In genomic region chr5:53929596-53929995, GRCh38 we compare ENCODE assay signal across 35 cellular contexts.
"Had no signal": no experiment of that assay in that cellular context is flagged by ENCODE, and none has a peak within 500 bp of the region (broad histone marks: within the 10 kb centered on the region; RNA-seq: fewer than 3 reads in every experiment).

No MANE protein-coding gene starts in this region.

- H3K4me1 Mint-ChIP-seq: activated B cell treated with CpG ODN at 0.5 μM for 24 hours; activated naive CD4-positive, alpha-beta T cell treated with anti-CD3 and anti-CD28 coated beads, Interleukin-2, amount 50 U/mL, for 24 hours; activated naive CD8-positive, alpha-beta T cell treated with anti-CD3 and anti-CD28 coated beads for 36 hours; activated naive CD8-positive, alpha-beta T cell treated with anti-CD3 and anti-CD28 coated beads, Interleukin-2, amount 50 U/mL, for 24 hours; T-helper 17 cell had no signal

- H3K27me3 ChIP-seq: adrenal gland, body of pancreas, esophagus squamous epithelium, gastroesophageal sphincter, heart right ventricle had no signal

- H3K4me3 ChIP-seq: adrenal gland, body of pancreas, esophagus squamous epithelium, gastroesophageal sphincter, heart right ventricle had no signal

- DNase-seq: activated B cell treated with CpG ODN at 0.5 μM for 24 hours; activated CD4-positive, alpha-beta T cell treated with anti-CD3 and anti-CD28 coated beads for 48 hours; activated CD4-positive, alpha-beta T cell treated with anti-CD3 and anti-CD28 coated beads, Interleukin-2, amount 50 U/mL, for 1 hour; activated CD4-positive, alpha-beta T cell treated with anti-CD3 and anti-CD28 coated beads, Interleukin-2, amount 50 U/mL, for 48 hours; activated CD8-positive, alpha-beta memory T cell treated with anti-CD3 and anti-CD28 coated beads for 24 hours; activated CD8-positive, alpha-beta T cell treated with anti-CD3 and anti-CD28 coated beads for 36 hours; activated effector memory CD4-positive, alpha-beta T cell treated with anti-CD3 and anti-CD28 coated beads, Interleukin-2, amount 50 U/mL, for 16 hours; activated naive CD4-positive, alpha-beta T cell treated with anti-CD3 and anti-CD28 coated beads for 36 hours; activated naive CD8-positive, alpha-beta T cell treated with anti-CD3 and anti-CD28 coated beads for 36 hours; activated naive CD8-positive, alpha-beta T cell treated with anti-CD3 and anti-CD28 coated beads, Interleukin-2, amount 50 U/mL, for 24 hours; activated T-cell treated with anti-CD3 and anti-CD28 coated beads, Interleukin-2, amount 50 U/mL, for 1 hour; activated T-cell treated with anti-CD3 and anti-CD28 coated beads, Interleukin-2, amount 50 U/mL, for 48 hours; adrenal gland; amygdala; aorta; body of pancreas; caudate nucleus; cortex of kidney; dermis blood vessel endothelial cell; effector CD4-positive, alpha-beta T cell; effector memory CD8-positive, alpha-beta T cell; erythroblast; esophagus squamous epithelium; foreskin melanocyte; heart right ventricle; T-helper 17 cell; T1000; WERI-Rb-1 had no signal

- H3K4me1 ChIP-seq: body of pancreas, esophagus squamous epithelium had no signal

- H3K9me3 ChIP-seq: adrenal gland, body of pancreas, esophagus squamous epithelium, gastroesophageal sphincter, heart right ventricle had no signal

- FAIRE-seq: colon had no signal

- H3K27me3 Mint-ChIP-seq: activated B cell treated with CpG ODN at 0.5 μM for 24 hours; activated CD8-positive, alpha-beta T cell treated with anti-CD3 and anti-CD28 coated beads for 36 hours; activated naive CD4-positive, alpha-beta T cell treated with anti-CD3 and anti-CD28 coated beads, Interleukin-2, amount 50 U/mL, for 24 hours; activated naive CD8-positive, alpha-beta T cell treated with anti-CD3 and anti-CD28 coated beads for 36 hours; activated naive CD8-positive, alpha-beta T cell treated with anti-CD3 and anti-CD28 coated beads, Interleukin-2, amount 50 U/mL, for 24 hours; effector memory CD8-positive, alpha-beta T cell; T-helper 17 cell had no signal

- H3K27ac ChIP-seq: adrenal gland, body of pancreas, esophagus squamous epithelium, gastroesophageal sphincter, heart right ventricle, WERI-Rb-1 had no signal

- H3K4me3 Mint-ChIP-seq: activated B cell treated with CpG ODN at 0.5 μM for 24 hours; activated CD8-positive, alpha-beta T cell treated with anti-CD3 and anti-CD28 coated beads for 36 hours; activated naive CD4-positive, alpha-beta T cell treated with anti-CD3 and anti-CD28 coated beads for 36 hours; activated naive CD4-positive, alpha-beta T cell treated with anti-CD3 and anti-CD28 coated beads, Interleukin-2, amount 50 U/mL, for 24 hours; activated naive CD8-positive, alpha-beta T cell treated with anti-CD3 and anti-CD28 coated beads for 36 hours; activated naive CD8-positive, alpha-beta T cell treated with anti-CD3 and anti-CD28 coated beads, Interleukin-2, amount 50 U/mL, for 24 hours; activated T-helper 1 cell treated with anti-CD3 and anti-CD28 coated beads, Interleukin-12 subunit alpha, Interleukin-12 subunit beta, Interleukin-2, Interleukin-4 antibody, amounts not matched to agents 30 ng/mL and 10 ng/mL and 1 ng/mL, durations not matched to agents 14 hours and 24 hours and 36 hours; effector memory CD8-positive, alpha-beta T cell; T-helper 17 cell; T-helper 2 cell treated with Interferon-gamma antibody and Interleukin-4, amounts not matched to agents 5 μg/mL and 100 μg/mL, for 36 hours had no signal

- ATAC-seq: activated CD4-positive, CD25-positive, alpha-beta regulatory T cell treated with anti-CD3 and anti-CD28 coated beads, Interleukin-2, amount 50 U/mL, for 24 hours; activated CD8-positive, alpha-beta T cell treated with anti-CD3 and anti-CD28 coated beads for 36 hours; activated naive CD8-positive, alpha-beta T cell treated with anti-CD3 and anti-CD28 coated beads, Interleukin-2, amount 50 U/mL, for 24 hours; body of pancreas; effector memory CD8-positive, alpha-beta T cell; gastroesophageal sphincter; heart right ventricle; T-helper 17 cell had no signal

- H3K9me3 Mint-ChIP-seq: activated B cell treated with CpG ODN at 0.5 μM for 24 hours; activated CD8-positive, alpha-beta T cell treated with anti-CD3 and anti-CD28 coated beads for 36 hours; activated naive CD4-positive, alpha-beta T cell treated with anti-CD3 and anti-CD28 coated beads for 36 hours; activated naive CD4-positive, alpha-beta T cell treated with anti-CD3 and anti-CD28 coated beads, Interleukin-2, amount 50 U/mL, for 24 hours; activated naive CD8-positive, alpha-beta T cell treated with anti-CD3 and anti-CD28 coated beads for 36 hours; activated naive CD8-positive, alpha-beta T cell treated with anti-CD3 and anti-CD28 coated beads, Interleukin-2, amount 50 U/mL, for 24 hours; activated T-helper 1 cell treated with anti-CD3 and anti-CD28 coated beads, Interleukin-12 subunit alpha, Interleukin-12 subunit beta, Interleukin-2, Interleukin-4 antibody, amounts not matched to agents 30 ng/mL and 10 ng/mL and 1 ng/mL, durations not matched to agents 14 hours and 24 hours and 36 hours; activated T-helper 2 cell treated with anti-CD3 and anti-CD28 coated beads, Interferon-gamma antibody, Interleukin-2, Interleukin-4, amounts not matched to agents 10 μg/mL and 5 μg/mL and 100 μg/mL, durations not matched to agents 14 hours and 24 hours and 36 hours; effector memory CD8-positive, alpha-beta T cell; T-helper 2 cell treated with Interferon-gamma antibody and Interleukin-4, amounts not matched to agents 5 μg/mL and 100 μg/mL, for 36 hours had no signal

- H3K27ac Mint-ChIP-seq: activated B cell treated with CpG ODN at 0.5 μM for 24 hours; activated CD8-positive, alpha-beta T cell treated with anti-CD3 and anti-CD28 coated beads for 36 hours; activated naive CD4-positive, alpha-beta T cell treated with anti-CD3 and anti-CD28 coated beads for 36 hours; activated naive CD4-positive, alpha-beta T cell treated with anti-CD3 and anti-CD28 coated beads, Interleukin-2, amount 50 U/mL, for 24 hours; activated naive CD8-positive, alpha-beta T cell treated with anti-CD3 and anti-CD28 coated beads for 36 hours; activated naive CD8-positive, alpha-beta T cell treated with anti-CD3 and anti-CD28 coated beads, Interleukin-2, amount 50 U/mL, for 24 hours; activated T-helper 1 cell treated with anti-CD3 and anti-CD28 coated beads, Interleukin-12 subunit alpha, Interleukin-12 subunit beta, Interleukin-2, Interleukin-4 antibody, amounts not matched to agents 30 ng/mL and 10 ng/mL and 1 ng/mL, durations not matched to agents 14 hours and 24 hours and 36 hours; activated T-helper 2 cell treated with anti-CD3 and anti-CD28 coated beads, Interferon-gamma antibody, Interleukin-2, Interleukin-4, amounts not matched to agents 10 μg/mL and 5 μg/mL and 100 μg/mL, durations not matched to agents 14 hours and 24 hours and 36 hours; effector memory CD8-positive, alpha-beta T cell; T-helper 17 cell; T-helper 2 cell treated with Interferon-gamma antibody and Interleukin-4, amounts not matched to agents 5 μg/mL and 100 μg/mL, for 36 hours had no signal

- H3K36me3 ChIP-seq: adrenal gland, esophagus squamous epithelium, gastroesophageal sphincter, heart right ventricle, WERI-Rb-1 had no signal
